21 cellular contexts compared by ENCODE assay signal in genomic region chr3:29381595-29381994, GRCh38.
DNase-seq lines count a peak whose midpoint lies in the region; ATAC-seq, FAIRE-seq and TF ChIP-seq lines count a peak whose summit lies in the region.
"Had no signal": no experiment of that assay in that cellular context is flagged by ENCODE, and none has a peak within 500 bp of the region (broad histone marks: within the 10 kb centered on the region; RNA-seq: fewer than 3 reads in every experiment).

No MANE protein-coding gene starts in this region.

- peaks cover 2 to 45% (median 31%) of the 10 kb centered on the region in 9 donors for H3K4me1 ChIP-seq in heart right ventricle
- peaks cover 6% of the 10 kb centered on the region for H3K4me1 ChIP-seq in right cardiac atrium (ENCODE audit: control insufficient read depth, insufficient read depth, low read length)
- peaks cover 7% of the 10 kb centered on the region for H3K4me1 ChIP-seq in endothelial cell of umbilical vein (ENCODE audit: control insufficient read depth, extremely low read depth, insufficient read depth, low read length)
- peaks cover 15% of the 10 kb centered on the region for H3K4me1 ChIP-seq in mesodermal cell (ENCODE audit: control insufficient read depth, insufficient read depth, low read length, poor library complexity, severe bottlenecking)
- H3K4me1 ChIP-seq in transverse colon: peaks cover 0 to 4% (median 2%) of the 10 kb centered on the region in 4 donors
- no peaks in the 10 kb centered on the region for H3K4me1 ChIP-seq in effector memory CD4-positive, alpha-beta T cell (ENCODE audit: control insufficient read depth, insufficient read depth, low read length, poor library complexity, severe bottlenecking)
- H3K4me1 ChIP-seq: upper lobe of right lung had no signal

- H3K9me3 ChIP-seq in heart right ventricle: peaks cover 0 to 13% (median 0%) of the 10 kb centered on the region in 11 donors
- no peaks in the 10 kb centered on the region for H3K9me3 ChIP-seq in right cardiac atrium (ENCODE audit: control insufficient read depth, low read length)
- no peaks in the 10 kb centered on the region for H3K9me3 ChIP-seq in endothelial cell of umbilical vein (replicated peaks; ENCODE audit: control insufficient read depth, insufficient read depth, low read length)
- peaks cover 4% of the 10 kb centered on the region for H3K9me3 ChIP-seq in mesodermal cell (ENCODE audit: control insufficient read depth, low read length)
- H3K9me3 ChIP-seq in transverse colon: no peaks in the 10 kb centered on the region
- H3K9me3 ChIP-seq in effector memory CD4-positive, alpha-beta T cell (ENCODE audit: control insufficient read depth, low read length): no peaks in the 10 kb centered on the region
- H3K9me3 ChIP-seq: pancreas, SJCRH30, upper lobe of right lung had no signal

- peaks cover 0 to 5% (median 0%) of the 10 kb centered on the region in 9 donors for H3K36me3 ChIP-seq in heart right ventricle
- H3K36me3 ChIP-seq in endothelial cell of umbilical vein (ENCODE audit: control insufficient read depth in 2 of 2, extremely low read depth in 1 of 2, insufficient read depth in 2 of 2, low read length in 2 of 2): no peaks in the 10 kb centered on the region
- H3K36me3 ChIP-seq in mesodermal cell (ENCODE audit: control insufficient read depth, insufficient read depth, low read length): peaks cover 37% of the 10 kb centered on the region
- no peaks in the 10 kb centered on the region for H3K36me3 ChIP-seq in transverse colon
- no peaks in the 10 kb centered on the region for H3K36me3 ChIP-seq in effector memory CD4-positive, alpha-beta T cell (ENCODE audit: control insufficient read depth, insufficient read depth, low read length)
- H3K36me3 ChIP-seq: pancreas, SJCRH30, upper lobe of right lung had no signal

- TF ChIP-seq EP300 in transverse colon (IDR thresholded peaks at IDR 0.05; ENCODE audit: low read depth): no peak

- H3K27ac ChIP-seq in heart right ventricle (peak overlapping the region in 5 of 10 donors; percentile 14 to 74 (median 36)), right cardiac atrium (ENCODE audit: low read length) (no peak overlapping the region), endothelial cell of umbilical vein (ENCODE audit: insufficient read depth, low read depth, low read length) (peak overlapping the region; percentile 39), mesodermal cell (ENCODE audit: low read depth, low read length, severe bottlenecking) (peak overlapping the region; percentile 47), transverse colon (peak overlapping the region in 3 of 4 donors; percentile 15 to 49 (median 48))
- no peak overlapping the region for H3K27ac ChIP-seq in effector memory CD4-positive, alpha-beta T cell (ENCODE audit: insufficient read depth, low read length, poor library complexity, severe bottlenecking)
- H3K27ac ChIP-seq: epithelial cell of prostate, SJCRH30, upper lobe of right lung had no signal

- ATAC-seq in heart right ventricle (peak in 6 of 8 donors; percentile 13 to 77 (median 40)), right cardiac atrium (no peak)
- ATAC-seq: upper lobe of right lung had no signal

- WGBS in heart right ventricle, 2 donors: 40 to 56% methylated on average over 1 of the region's 1 CpG
- 31% methylated on average over 1 of the region's 1 CpG for WGBS in right cardiac atrium
- 100% methylated on average over 1 of the region's 1 CpG; no CpG with 5 or more reads in 1 of the 2 experiments for WGBS in mesodermal cell (ENCODE audit: insufficient coverage in 2 of 2), 2 experiments
- WGBS in transverse colon (ENCODE audit: low coverage in 1 of 2), 2 donors: 67 to 71% methylated on average over 1 of the region's 1 CpG

- no peak overlapping the region for H2AFZ ChIP-seq in endothelial cell of umbilical vein (ENCODE audit: low read depth, low read length)

- H4K20me1 ChIP-seq in endothelial cell of umbilical vein (replicated peaks; ENCODE audit: control insufficient read depth, extremely low read depth, insufficient read depth, low read length): no peaks in the 10 kb centered on the region

- no peak for FAIRE-seq in endothelial cell of umbilical vein (lab: Jason Lieb, UNC)
- FAIRE-seq: pancreas had no signal

- peak overlapping the region; percentile 8 for H3K4me2 ChIP-seq in endothelial cell of umbilical vein (ENCODE audit: insufficient read depth, low read length)

- POLR2A ChIA-PET in endothelial cell of umbilical vein (lab: Charles Lee): no interaction called here

- H3K4me3 ChIP-seq in heart right ventricle (no peak overlapping the region), right cardiac atrium (ENCODE audit: low read length) (no peak overlapping the region), endothelial cell of umbilical vein (replicated peaks in 1 of 3; ENCODE audit: insufficient read depth in 1 of 3, low read depth in 1 of 3, low read length in 3 of 3) (no peak overlapping the region), mesodermal cell (ENCODE audit: extremely low read depth, insufficient read depth, low read length, poor library complexity, severe bottlenecking) (no peak overlapping the region), transverse colon (no peak overlapping the region)
- H3K4me3 ChIP-seq in effector memory CD4-positive, alpha-beta T cell (ENCODE audit: insufficient read depth, low read depth, low read length, poor library complexity, severe bottlenecking): no peak overlapping the region
- H3K4me3 ChIP-seq: heart left ventricle, pancreas, SJCRH30, upper lobe of right lung had no signal

- no peak overlapping the region for H3K9ac ChIP-seq in endothelial cell of umbilical vein (replicated peaks; ENCODE audit: extremely low read depth, insufficient read depth, low read length)

- no peak for TF ChIP-seq CTCF in heart right ventricle (IDR thresholded peaks at IDR 0.05)
- TF ChIP-seq CTCF in endothelial cell of umbilical vein (IDR thresholded peaks at IDR 0.05; ENCODE audit: extremely low read depth in 1 of 2, insufficient read depth in 1 of 2, low read depth in 1 of 2, low read length in 2 of 2): no peak
- no peak for TF ChIP-seq CTCF in transverse colon (IDR thresholded peaks at IDR 0.05)

- CTCF ChIA-PET in endothelial cell of umbilical vein (lab: Charles Lee): interaction anchor here (0.8 to 0.9 kb wide), 2 partner anchors 12 to 144 kb away, joined by 3 to 4 read pairs; no protein-coding TSS in a partner anchor

- dilution Hi-C loops in endothelial cell of umbilical vein (cut with MboI; ENCODE audit: extremely low pct_ligation_motif_present, low sequenced_read_pairs): no loop called here

- no peaks in the 10 kb centered on the region for H3K27me3 ChIP-seq in heart right ventricle
- no peaks in the 10 kb centered on the region for H3K27me3 ChIP-seq in right cardiac atrium (ENCODE audit: control insufficient read depth, insufficient read depth)
- no peaks in the 10 kb centered on the region for H3K27me3 ChIP-seq in endothelial cell of umbilical vein (ENCODE audit: control insufficient read depth in 2 of 2, insufficient read depth in 2 of 2, low read length in 2 of 2)
- no peaks in the 10 kb centered on the region for H3K27me3 ChIP-seq in transverse colon
- no peaks in the 10 kb centered on the region for H3K27me3 ChIP-seq in effector memory CD4-positive, alpha-beta T cell (replicated peaks; ENCODE audit: control insufficient read depth, insufficient read depth, low read length, poor library complexity, severe bottlenecking)
- H3K27me3 ChIP-seq: heart left ventricle, pancreas, SJCRH30, upper lobe of right lung had no signal

- TF ChIP-seq POLR2A in endothelial cell of umbilical vein (IDR thresholded peaks at IDR 0.05; ENCODE audit: low read depth, low read length) (no peak), transverse colon (IDR thresholded peaks at IDR 0.05) (no peak)

- H3K9me1 ChIP-seq in endothelial cell of umbilical vein (replicated peaks; ENCODE audit: control insufficient read depth, extremely low read depth, insufficient read depth, low read length): no peaks in the 10 kb centered on the region

- peaks cover 7% of the 10 kb centered on the region for H3K79me2 ChIP-seq in endothelial cell of umbilical vein (ENCODE audit: control insufficient read depth, insufficient read depth, low read length)

- DNase-seq in heart right ventricle (no peak), right cardiac atrium (no peak), endothelial cell of umbilical vein (ENCODE audit: low read depth, low spot score) (peak; percentile 47), transverse colon (no peak), NOMO-1 treated with dmso at 0.1 percent for 144 hours (lab: John Stamatoyannopoulos, UW; ENCODE audit: unreplicated experiment) (no peak), NCI-H2081 treated with DMSO at 0.1 percent for 48 hours (lab: John Stamatoyannopoulos, UW) (no peak)
- no peak for DNase-seq in effector memory CD4-positive, alpha-beta T cell
- DNase-seq: activated CD4-positive, alpha-beta T cell treated with anti-CD3 and anti-CD28 coated beads for 4 hours; activated CD8-positive, alpha-beta memory T cell treated with anti-CD3 and anti-CD28 coated beads, Interleukin-2, amount 50 U/mL, for 48 hours; activated naive CD4-positive, alpha-beta T cell treated with anti-CD3 and anti-CD28 coated beads, Interleukin-2, amount 50 U/mL, for 16 hours; C1 segment of cervical spinal cord; heart left ventricle; NCI-H1694; NCI-H510A; pancreas; SJCRH30; stimulated activated naive CD4-positive, alpha-beta T cell; T-helper 9 cell; upper lobe of right lung had no signal

- in situ Hi-C loops in transverse colon (cut with MboI; ENCODE audit: low pct_ligation_motif_present in 1 of 4, low pct_unique_long_range_greater_than_20kb in 1 of 4, low sequenced_read_pairs in 3 of 4): no loop called here

- no TSS peak for BruUV-seq in endothelial cell of umbilical vein (replicated peaks; lab: Mats Ljungman, UMichigan)

- intact Hi-C loops in heart right ventricle (cut with DNase I): no loop called here
- intact Hi-C loops in right cardiac atrium (cut with DNase I): no loop called here
- intact Hi-C loops in endothelial cell of umbilical vein (cut with micrococcal nuclease): no loop called here
- intact Hi-C loops in transverse colon (cut with DNase I; ENCODE audit: low total_unique reads): no loop called here

TF ChIP-seq in endothelial cell of umbilical vein, 7 proteins besides CTCF, POLR2A, EP300 and RAD21:
- TF ChIP-seq JUN (IDR thresholded peaks at IDR 0.05; ENCODE audit: borderline replicate concordance, insufficient read depth, insufficient read length, low read depth): peak; percentile 35
- TF ChIP-seq MAX (IDR thresholded peaks at IDR 0.05; ENCODE audit: insufficient read depth, insufficient read length): no peak
- peak; percentile 66 for TF ChIP-seq GATA2 (IDR thresholded peaks at IDR 0.05; ENCODE audit: insufficient read depth, insufficient read length, low read depth, low read length)

Comparison
In these comparisons a context has a peak if more than half of its experiments do, and no peak if none do; other contexts are left out.
1. ATAC-seq: peak in heart right ventricle (6 of 8); none in right cardiac atrium (0 of 2).
2. H3K27ac ChIP-seq: peak in endothelial cell of umbilical vein (single experiment), mesodermal cell (single experiment) and transverse colon (3 of 4); none in right cardiac atrium (single experiment) and effector memory CD4-positive, alpha-beta T cell (single experiment).